ENCODE assay signal across 32 cellular contexts in the genomic region with DNA sequence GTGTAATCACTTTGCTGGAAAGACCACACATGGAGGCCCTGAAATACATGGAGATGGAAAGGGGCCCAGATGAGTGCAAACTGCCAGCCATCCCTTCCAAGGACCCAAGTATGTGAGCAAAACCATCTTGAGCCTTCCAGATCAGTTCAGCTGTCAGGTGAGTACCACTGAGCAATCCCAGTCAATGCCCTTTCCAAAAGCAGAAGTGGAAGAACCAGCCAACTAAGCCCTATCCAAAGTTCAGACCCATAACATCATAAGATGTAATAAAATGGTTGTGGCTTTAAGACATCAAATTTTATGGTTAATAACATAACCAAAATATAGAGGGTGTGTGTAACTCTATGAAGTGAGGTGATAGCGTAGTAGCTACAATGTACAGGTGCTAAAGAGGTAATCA.
"Had no signal": no experiment of that assay in that cellular context is flagged by ENCODE, and none has a peak within 500 bp of the region (broad histone marks: within the 10 kb centered on the region; RNA-seq: fewer than 3 reads in every experiment).

No MANE protein-coding gene starts in this region.

- H3K4me1 ChIP-seq: esophagus muscularis mucosa, gastrocnemius medialis had no signal

- H3K27me3 ChIP-seq: esophagus muscularis mucosa, foreskin keratinocyte, gastrocnemius medialis, heart left ventricle had no signal

- H3K9me3 ChIP-seq: esophagus muscularis mucosa, gastrocnemius medialis had no signal

- ATAC-seq: activated CD4-positive, CD25-positive, alpha-beta regulatory T cell treated with anti-CD3 and anti-CD28 coated beads, Interleukin-2, amount 50 U/mL, for 24 hours; activated CD8-positive, alpha-beta T cell treated with anti-CD3 and anti-CD28 coated beads for 36 hours; activated T-cell treated with anti-CD3 and anti-CD28 coated beads, Interleukin-2, amount 50 U/mL, for 4 hours; activated T-helper 17 cell treated with anti-CD3 and anti-CD28 coated beads, Interleukin-2, amount 50 U/mL, for 72 hours; effector memory CD8-positive, alpha-beta T cell; foreskin keratinocyte; gastrocnemius medialis; heart left ventricle had no signal

- H3K36me3 ChIP-seq: esophagus muscularis mucosa, gastrocnemius medialis, heart left ventricle, WERI-Rb-1 had no signal

- FAIRE-seq: astrocyte, colon, TTC549 had no signal

- H3K27me3 Mint-ChIP-seq: activated B cell treated with CpG ODN at 0.5 μM for 24 hours; activated naive CD8-positive, alpha-beta T cell had no signal

- H3K27ac ChIP-seq: esophagus muscularis mucosa, foreskin keratinocyte, gastrocnemius medialis, heart left ventricle, WERI-Rb-1 had no signal

- H3K27ac Mint-ChIP-seq: activated B cell treated with CpG ODN at 0.5 μM for 24 hours; activated CD8-positive, alpha-beta T cell treated with anti-CD3 and anti-CD28 coated beads for 36 hours; activated naive CD8-positive, alpha-beta T cell; activated T-helper 17 cell treated with anti-CD3 and anti-CD28 coated beads, Interleukin-2, amount 50 U/mL, for 72 hours; effector memory CD8-positive, alpha-beta T cell had no signal

- H3K4me3 ChIP-seq: esophagus muscularis mucosa, gastrocnemius medialis, heart left ventricle had no signal

- H3K4me3 Mint-ChIP-seq: activated B cell treated with CpG ODN at 0.5 μM for 24 hours; activated CD8-positive, alpha-beta T cell treated with anti-CD3 and anti-CD28 coated beads for 36 hours; activated naive CD8-positive, alpha-beta T cell; activated T-cell treated with anti-CD3 and anti-CD28 coated beads, Interleukin-2, amount 50 U/mL, for 4 hours; activated T-helper 17 cell treated with anti-CD3 and anti-CD28 coated beads, Interleukin-2, amount 50 U/mL, for 72 hours; effector memory CD8-positive, alpha-beta T cell had no signal

- H3K4me1 Mint-ChIP-seq: activated T-helper 17 cell treated with anti-CD3 and anti-CD28 coated beads, Interleukin-2, amount 50 U/mL, for 72 hours had no signal

- H3K36me3 Mint-ChIP-seq: activated naive CD8-positive, alpha-beta T cell had no signal

- H3K9me3 Mint-ChIP-seq: activated B cell treated with CpG ODN at 0.5 μM for 24 hours; activated CD8-positive, alpha-beta T cell treated with anti-CD3 and anti-CD28 coated beads for 36 hours; activated T-cell treated with anti-CD3 and anti-CD28 coated beads, Interleukin-2, amount 50 U/mL, for 4 hours; activated T-helper 17 cell treated with anti-CD3 and anti-CD28 coated beads, Interleukin-2, amount 50 U/mL, for 72 hours; effector memory CD8-positive, alpha-beta T cell had no signal

- DNase-seq: activated B cell treated with CpG ODN at 0.5 μM for 24 hours; activated CD4-positive, alpha-beta T cell treated with anti-CD3 and anti-CD28 coated beads for 48 hours; activated CD4-positive, alpha-beta T cell treated with anti-CD3 and anti-CD28 coated beads, Interleukin-2, amount 50 U/mL, for 1 hour; activated CD4-positive, alpha-beta T cell treated with anti-CD3 and anti-CD28 coated beads, Interleukin-2, amount 50 U/mL, for 48 hours; activated CD8-positive, alpha-beta memory T cell treated with anti-CD3 and anti-CD28 coated beads for 24 hours; activated CD8-positive, alpha-beta T cell treated with anti-CD3 and anti-CD28 coated beads for 36 hours; activated effector memory CD4-positive, alpha-beta T cell treated with Interleukin-2 at 50 U/mL for 16 hours; activated gamma-delta T cell treated with Interleukin-2 at 50 U/mL for 16 hours; activated naive CD4-positive, alpha-beta T cell treated with anti-CD3 and anti-CD28 coated beads, Interleukin-2, amount 50 U/mL, for 16 hours; activated naive CD4-positive, alpha-beta T cell treated with Interleukin-2 at 50 U/mL for 16 hours; activated T-cell treated with anti-CD3 and anti-CD28 coated beads, Interleukin-2, amount 50 U/mL, for 4 hours; amniotic stem cell; anterior cingulate cortex; caudate nucleus; cortex of kidney; dermis blood vessel endothelial cell; effector CD4-positive, alpha-beta T cell; effector memory CD8-positive, alpha-beta T cell; erythroblast; foreskin keratinocyte; gastrocnemius medialis; glutamatergic neuron; heart left ventricle; T-helper 2 cell; WERI-Rb-1 had no signal
